In genomic region chr2:72130671-72131360, GRCh38 we compare ENCODE assay signal across 21 cellular contexts. TPM values are rescaled to one million over a fixed set of nuclear protein-coding genes. Genes with fewer than 3 reads are reported as not detected.
DNase-seq lines count a peak whose midpoint lies in the region; ATAC-seq, FAIRE-seq and TF ChIP-seq lines count a peak whose summit lies in the region.
"Had no signal": no experiment of that assay in that cellular context is flagged by ENCODE, and none has a peak within 500 bp of the region (broad histone marks: within the 10 kb centered on the region; RNA-seq: fewer than 3 reads in every experiment).

No MANE protein-coding gene starts in this region.

- H3K23ac ChIP-seq in mesendoderm (ENCODE audit: low read length): no peak overlapping the region

- no peak overlapping the region for H2AFZ ChIP-seq in astrocyte (ENCODE audit: low read depth, low read length)

- H3K36me3 Mint-ChIP-seq in astrocyte (ENCODE audit: low read depth, unreplicated experiment): no peaks in the 10 kb centered on the region
- H3K36me3 Mint-ChIP-seq in endothelial cell (ENCODE audit: low read depth, unreplicated experiment): no peaks in the 10 kb centered on the region
- H3K36me3 Mint-ChIP-seq: IgD-negative memory B cell, naive B cell had no signal

- TF ChIP-seq CTCF in astrocyte (IDR thresholded peaks at IDR 0.05; ENCODE audit: insufficient read depth, low read depth, low read length) (no peak), endothelial cell (IDR thresholded peaks at IDR 0.05; ENCODE audit: unreplicated experiment) (no peak)

- H3K27me3 ChIP-seq in astrocyte (ENCODE audit: insufficient read depth, low read length): peaks cover 4% of the 10 kb centered on the region
- no peaks in the 10 kb centered on the region for H3K27me3 ChIP-seq in mesendoderm (ENCODE audit: insufficient read depth, low read length, poor library complexity)
- H3K27me3 ChIP-seq in subcutaneous abdominal adipose tissue (ENCODE audit: control insufficient read depth in 5 of 5, insufficient read depth in 4 of 5, low read length in 5 of 5): no peaks in the 10 kb centered on the region
- H3K27me3 ChIP-seq: testis had no signal

- H2BK5ac ChIP-seq in mesendoderm (ENCODE audit: low read length): no peak overlapping the region

- peak overlapping the region; percentile 62 for H3K27ac Mint-ChIP-seq in astrocyte (ENCODE audit: unreplicated experiment)
- H3K27ac Mint-ChIP-seq in endothelial cell (ENCODE audit: unreplicated experiment): no peak overlapping the region
- H3K27ac Mint-ChIP-seq: activated naive CD4-positive, alpha-beta T cell treated with anti-CD3 and anti-CD28 coated beads for 36 hours; naive B cell had no signal

- WGBS in mesendoderm (ENCODE audit: extremely low coverage, insufficient coverage, low lambda C conversion rate): no CpG with 5 or more reads among the region's 26 CpGs

- H3K27me3 Mint-ChIP-seq in astrocyte (ENCODE audit: low read depth, unreplicated experiment) (peaks cover 54% of the 10 kb centered on the region), endothelial cell (ENCODE audit: unreplicated experiment) (peaks cover 11% of the 10 kb centered on the region)

- H3K4ac ChIP-seq in mesendoderm (ENCODE audit: low read depth, low read length): no peak overlapping the region

- no peak overlapping the region for H3K4me2 ChIP-seq in astrocyte (ENCODE audit: low read length)
- no peak overlapping the region for H3K4me2 ChIP-seq in mesendoderm (ENCODE audit: low read length)

- H3K4me1 ChIP-seq in astrocyte (ENCODE audit: insufficient read depth, low read length) (no peaks in the 10 kb centered on the region), mesendoderm (ENCODE audit: control insufficient read depth, low read depth, low read length) (no peaks in the 10 kb centered on the region), subcutaneous abdominal adipose tissue (ENCODE audit: control insufficient read depth in 5 of 5, insufficient read depth in 5 of 5, low read length in 5 of 5) (peaks cover 0 to 21% (median 17%) of the 10 kb centered on the region in 5 donors)
- H3K4me1 ChIP-seq: psoas muscle had no signal

- no peak overlapping the region for H3K9ac ChIP-seq in astrocyte (ENCODE audit: low read length)
- peak overlapping the region; percentile 6 for H3K9ac ChIP-seq in mesendoderm (ENCODE audit: low read length)
- H3K9ac ChIP-seq in subcutaneous abdominal adipose tissue (ENCODE audit: low read length in 5 of 5): peak overlapping the region in 1 of 5 donors; percentile 31

- H3K9me3 Mint-ChIP-seq in astrocyte (ENCODE audit: unreplicated experiment): peaks cover 2% of the 10 kb centered on the region
- H3K9me3 Mint-ChIP-seq in endothelial cell (ENCODE audit: unreplicated experiment): no peaks in the 10 kb centered on the region
- H3K9me3 Mint-ChIP-seq: activated naive CD4-positive, alpha-beta T cell treated with anti-CD3 and anti-CD28 coated beads for 36 hours had no signal

- H4K8ac ChIP-seq in mesendoderm (ENCODE audit: low read depth, low read length): no peak overlapping the region

- H3K36me3 ChIP-seq in astrocyte (ENCODE audit: insufficient read depth, low read length) (no peaks in the 10 kb centered on the region), mesendoderm (ENCODE audit: control insufficient read depth, insufficient read depth, low read length) (no peaks in the 10 kb centered on the region), subcutaneous abdominal adipose tissue (ENCODE audit: control insufficient read depth in 5 of 5, insufficient read depth in 5 of 5, low read length in 5 of 5) (peaks cover 0 to 41% (median 32%) of the 10 kb centered on the region in 5 donors)

- CTCF ChIA-PET in HEK293T (lab: Yijun Ruan, JAX): no interaction called here

- H4K20me1 ChIP-seq in astrocyte (ENCODE audit: insufficient read depth, low read length): no peaks in the 10 kb centered on the region

- H3K9me3 ChIP-seq in astrocyte (ENCODE audit: insufficient read depth, low read depth, low read length) (no peaks in the 10 kb centered on the region), subcutaneous abdominal adipose tissue (ENCODE audit: control insufficient read depth in 5 of 5, low read length in 5 of 5) (no peaks in the 10 kb centered on the region)
- H3K9me3 ChIP-seq: psoas muscle, testis had no signal

- peaks cover 3% of the 10 kb centered on the region for H3K4me1 Mint-ChIP-seq in astrocyte (ENCODE audit: low read depth, unreplicated experiment)
- H3K4me1 Mint-ChIP-seq in endothelial cell (ENCODE audit: unreplicated experiment): no peaks in the 10 kb centered on the region

- no peaks in the 10 kb centered on the region for H3K79me2 ChIP-seq in astrocyte (ENCODE audit: insufficient read depth, low read length)
- no peaks in the 10 kb centered on the region for H3K79me2 ChIP-seq in mesendoderm (ENCODE audit: control insufficient read depth, insufficient read depth, low read length)

- ATAC-seq in GM18520 (IDR thresholded peaks at IDR 0.05; ENCODE audit: unreplicated experiment): no peak
- ATAC-seq: Panc1 had no signal

- FAIRE-seq in astrocyte (lab: Jason Lieb, UNC): no peak

- DNase-seq in activated effector memory CD4-positive, alpha-beta T cell treated with anti-CD3 and anti-CD28 coated beads, Interleukin-2, amount 50 U/mL, for 16 hours: peak; percentile 36
- no peak for DNase-seq in activated effector memory CD4-positive, alpha-beta T cell treated with Interleukin-2 at 50 U/mL for 16 hours
- DNase-seq in astrocyte (ENCODE audit: low read depth) (no peak), mesendoderm (no peak), endothelial cell (ENCODE audit: low spot score) (no peak), HEK293T (ENCODE audit: extremely low spot score) (no peak)
- DNase-seq: activated CD4-positive, alpha-beta T cell treated with anti-CD3 and anti-CD28 coated beads for 1 hour; activated naive CD4-positive, alpha-beta T cell treated with anti-CD3 and anti-CD28 coated beads for 36 hours; anterior cingulate cortex; DMS 273 treated with DMSO at 0.1 percent for 48 hours; naive B cell; NCI-H1694; NCI-H2227 treated with DMSO at 0.1 percent for 48 hours; psoas muscle; testis had no signal

- H3K27ac ChIP-seq in astrocyte (ENCODE audit: low read depth, low read length): no peak overlapping the region
- H3K27ac ChIP-seq in mesendoderm (ENCODE audit: low read depth, low read length): no peak overlapping the region
- H3K27ac ChIP-seq in subcutaneous abdominal adipose tissue (ENCODE audit: low read depth, low read length): peak overlapping the region; percentile 81
- H3K27ac ChIP-seq: psoas muscle, testis had no signal

- no peak overlapping the region for H4K5ac ChIP-seq in mesendoderm (ENCODE audit: low read length)

- POLR2A ChIA-PET in HEK293T (lab: Yijun Ruan, JAX): no interaction called here

- H2BK120ac ChIP-seq in mesendoderm (ENCODE audit: low read depth, low read length): no peak overlapping the region

- H3K56ac ChIP-seq in mesendoderm (ENCODE audit: low read length): no peak overlapping the region

- no peak overlapping the region for H2AK5ac ChIP-seq in mesendoderm (ENCODE audit: low read length)

- H3K18ac ChIP-seq in mesendoderm (ENCODE audit: low read length): no peak overlapping the region

- H3K4me3 ChIP-seq in astrocyte (ENCODE audit: insufficient read depth, low read depth, low read length): no peak overlapping the region
- H3K4me3 ChIP-seq in mesendoderm (ENCODE audit: low read length): no peak overlapping the region
- no peak overlapping the region for H3K4me3 ChIP-seq in subcutaneous abdominal adipose tissue (ENCODE audit: low read depth in 1 of 5, low read length in 5 of 5)
- H3K4me3 ChIP-seq: lung, psoas muscle, testis had no signal

- H2BK15ac ChIP-seq in mesendoderm (replicated peaks; ENCODE audit: low read depth): no peak overlapping the region

- H3K79me1 ChIP-seq in mesendoderm (ENCODE audit: low read length): no peaks in the 10 kb centered on the region

- no peak overlapping the region for H3K4me3 Mint-ChIP-seq in astrocyte (ENCODE audit: unreplicated experiment)
- H3K4me3 Mint-ChIP-seq in endothelial cell (ENCODE audit: unreplicated experiment): no peak overlapping the region
- H3K4me3 Mint-ChIP-seq: activated naive CD4-positive, alpha-beta T cell treated with anti-CD3 and anti-CD28 coated beads for 36 hours; naive B cell had no signal

TF ChIP-seq in HEK293T, 16 proteins besides CTCF, POLR2A, EP300 and RAD21:
- TF ChIP-seq BHLHE40 (IDR thresholded peaks at IDR 0.05; ENCODE audit: borderline replicate concordance) (no peak), FOXM1 (IDR thresholded peaks at IDR 0.05; ENCODE audit: borderline replicate concordance) (no peak), ARNT (IDR thresholded peaks at IDR 0.05) (no peak), HDGF (IDR thresholded peaks at IDR 0.05; ENCODE audit: borderline replicate concordance) (no peak), PKNOX1 (IDR thresholded peaks at IDR 0.05) (no peak), SP1 (IDR thresholded peaks at IDR 0.05) (no peak)

RNA-seq across cellular contexts. Expression of gene CYP26B1, which starts 16.8 kb away (rescaled TPM):
- 0.77 and 1.2 TPM in 2 replicates for total RNA-seq in astrocyte
- 0.15 TPM for polyA plus RNA-seq in mesendoderm (2013, experiment 1 of 2)
- 0.13 TPM for polyA plus RNA-seq in mesendoderm (2013, experiment 2 of 2)
- total RNA-seq in endothelial cell (ENCODE audit: unreplicated experiment): 1.2 TPM
- total RNA-seq: activated naive CD4-positive, alpha-beta T cell treated with anti-CD3 and anti-CD28 coated beads for 36 hours; G401 had no signal
- polyA plus RNA-seq: IgD-negative memory B cell had no signal
